ENCODE assay signal across 6 cellular contexts in genomic region chr2:98307131-98307696, GRCh38. TPM values are rescaled to one million over a fixed set of nuclear protein-coding genes. Genes with fewer than 3 reads are reported as not detected.
"Had no signal": no experiment of that assay in that cellular context is flagged by ENCODE, and none has a peak within 500 bp of the region (broad histone marks: within the 10 kb centered on the region; RNA-seq: fewer than 3 reads in every experiment).

No MANE protein-coding gene starts in this region.

RNA-seq across cellular contexts. Expression of gene CNGA3, which starts 39.0 kb away (rescaled TPM):
- total RNA-seq: HepG2, HT1080, M059J, Right ventricle myocardium superior, SJSA1 had no signal
- polyA plus RNA-seq: HepG2, IMR-90 had no signal
